8 cellular contexts compared by ENCODE assay signal in genomic region chr16:21301168-21301894, GRCh38. TPM values are rescaled to one million over a fixed set of nuclear protein-coding genes. Genes with fewer than 3 reads are reported as not detected.
DNase-seq lines count a peak whose midpoint lies in the region; ATAC-seq, FAIRE-seq and TF ChIP-seq lines count a peak whose summit lies in the region.

No MANE protein-coding gene starts in this region.

- H3K4me3 ChIP-seq in bronchial epithelial cell (ENCODE audit: low read depth, low read length) (peak overlapping the region; percentile 88), keratinocyte (ENCODE audit: control insufficient read depth in 2 of 3, extremely low read depth in 1 of 3, insufficient read depth in 2 of 3, low read depth in 1 of 3, low read length in 3 of 3) (peak overlapping the region; percentile 65 to 99 (median 74))

- H2AFZ ChIP-seq in keratinocyte (ENCODE audit: control insufficient read depth, low read length), result peak overlapping the region; percentile 83

- TF ChIP-seq CTCF in bronchial epithelial cell (IDR thresholded peaks at IDR 0.05; ENCODE audit: insufficient read depth, low read length, severe bottlenecking) (peak; percentile 30), keratinocyte (optimal IDR thresholded peaks at IDR 0.05 in 1 of 3, IDR thresholded peaks at IDR 0.05 in 1 of 3, conservative IDR thresholded peaks at IDR 0.05 in 1 of 3; ENCODE audit: extremely low read depth in 1 of 3, insufficient read depth in 2 of 3, low read length in 3 of 3) (peak in 1 of 3 experiments; percentile 63)

- DNase-seq in SIG-M5 treated with dmso at 0.1 percent for 504 hours (lab: John Stamatoyannopoulos, UW; ENCODE audit: unreplicated experiment), result peak; percentile 88
- DNase-seq in SIG-M5 (lab: John Stamatoyannopoulos, UW), result no peak
- peak; percentile 31 for DNase-seq in NCI-H1092 (lab: John Stamatoyannopoulos, UW)
- peak; percentile 93 for DNase-seq in SW480 (ENCODE audit: low spot score)
- DNase-seq in bronchial epithelial cell (ENCODE audit: low read depth), result peak; percentile 80
- peak; percentile 58 for DNase-seq in keratinocyte (ENCODE audit: low read depth, low spot score)
- peak; percentile 76 for DNase-seq in stimulated activated CD4-positive, alpha-beta T cell treated with anti-CD3 and anti-CD28 coated beads, Interleukin-15, amount 100 ng/mL, for 24 hours

- H3K79me2 ChIP-seq in keratinocyte (ENCODE audit: control insufficient read depth, insufficient read depth, low read length), result peaks cover 25% of the 10 kb centered on the region

- H3K9me3 ChIP-seq in keratinocyte (ENCODE audit: control insufficient read depth, low read depth, low read length), result no peaks in the 10 kb centered on the region

- H3K9ac ChIP-seq in keratinocyte (ENCODE audit: control insufficient read depth, extremely low read depth, insufficient read depth, low read length), result peak overlapping the region; percentile 99

- H3K4me2 ChIP-seq in keratinocyte (ENCODE audit: control insufficient read depth, extremely low read depth, insufficient read depth, low read depth, low read length), result peak overlapping the region; percentile 99

- no peak for FAIRE-seq in bronchial epithelial cell (lab: Jason Lieb, UNC)
- FAIRE-seq in keratinocyte (lab: Jason Lieb, UNC), result peak; percentile 69

- peak; percentile 59 for ATAC-seq in HG02642 (IDR thresholded peaks at IDR 0.05; ENCODE audit: poor library complexity, unreplicated experiment)

- peaks cover 21% of the 10 kb centered on the region for H3K4me1 ChIP-seq in keratinocyte (ENCODE audit: control insufficient read depth, extremely low read depth, insufficient read depth, low read length)

- H3K36me3 ChIP-seq in bronchial epithelial cell (ENCODE audit: control insufficient read depth, insufficient read depth, low read length) (no peaks in the 10 kb centered on the region), keratinocyte (ENCODE audit: control insufficient read depth in 2 of 2, extremely low read depth in 1 of 2, insufficient read depth in 2 of 2, low read length in 2 of 2) (no peaks in the 10 kb centered on the region)

- H3K27me3 ChIP-seq in bronchial epithelial cell (ENCODE audit: control insufficient read depth, insufficient read depth, low read length) (no peaks in the 10 kb centered on the region), keratinocyte (ENCODE audit: control insufficient read depth, extremely low read depth, insufficient read depth, low read length) (no peaks in the 10 kb centered on the region)

- H3K9me1 ChIP-seq in keratinocyte (ENCODE audit: control insufficient read depth, extremely low read depth, insufficient read depth, low read length), result no peaks in the 10 kb centered on the region

- no peaks in the 10 kb centered on the region for H4K20me1 ChIP-seq in keratinocyte (ENCODE audit: control insufficient read depth, extremely low read depth, insufficient read depth, low read length)

- H3K27ac ChIP-seq in keratinocyte (ENCODE audit: control insufficient read depth, insufficient read depth, low read length), result peak overlapping the region; percentile 100

- dilution Hi-C loops in keratinocyte (cut with MboI; ENCODE audit: extremely low pct_ligation_motif_present, low sequenced_read_pairs), result no loop called here

RNA-seq across cellular contexts. Expression of gene CRYM, which starts 23.2 kb away (rescaled TPM):
- total RNA-seq in bronchial epithelial cell, result 0.79 and 1.2 TPM in 2 replicates
- 0.10 to 0.18 TPM (median 0.17 TPM) in 3 replicates for polyA plus RNA-seq in keratinocyte
- 6.6 TPM for polyA plus RNA-seq in keratinocyte (2011; ENCODE audit: low read depth)
- 0.10 and 0.19 TPM in 2 replicates for polyA plus RNA-seq in keratinocyte (2011; cell fraction: cytosol; rRNA removed)
- polyA plus RNA-seq in keratinocyte (2011; cell fraction: nucleus; rRNA removed), result 0.73 and 1.6 TPM in 2 replicates
- 0.16 and 2.9 TPM in 2 replicates for polyA plus RNA-seq in keratinocyte (2012; ENCODE audit: low replicate concordance)
- polyA minus RNA-seq in keratinocyte, result 0.13 to 1.2 TPM in 2 of 3 replicates, not detected in the other
- not detected for polyA minus RNA-seq in keratinocyte (2011; cell fraction: cytosol; rRNA and poly(A)+ RNA removed)
- polyA minus RNA-seq in keratinocyte (2011; cell fraction: nucleus; rRNA and poly(A)+ RNA removed), result 1.1 and 2.3 TPM in 2 replicates
